ENCODE assay signal across 8 cellular contexts in the genomic region with DNA sequence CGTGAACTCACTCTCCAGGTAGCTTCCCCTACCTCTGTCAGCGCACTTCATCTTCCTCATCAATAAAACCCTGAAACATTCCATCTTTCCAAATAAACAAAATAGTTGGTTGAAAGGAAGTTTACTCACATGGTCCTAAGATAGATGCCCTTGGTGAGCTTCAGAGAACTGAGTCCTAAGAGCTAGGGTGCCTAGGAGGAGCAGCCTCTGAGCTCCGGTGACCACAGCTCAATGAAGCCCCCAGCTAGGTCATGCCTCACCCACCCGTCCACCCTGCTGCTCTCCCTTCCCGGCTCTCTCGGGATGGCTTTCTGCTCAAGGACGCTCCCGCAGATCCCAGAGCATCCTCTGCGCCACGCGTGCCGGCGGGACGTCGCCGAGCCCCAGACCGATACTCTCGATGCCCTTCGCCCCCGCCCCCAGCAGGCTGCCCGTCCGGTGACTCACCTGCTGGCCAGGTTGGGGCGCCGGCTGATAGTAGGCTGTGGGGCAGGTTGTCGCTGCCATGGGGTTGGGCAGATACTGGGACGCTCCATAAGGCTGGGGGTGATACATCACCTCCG. TPM values are rescaled to one million over a fixed set of nuclear protein-coding genes. Genes with fewer than 3 reads are reported as not detected.
DNase-seq lines count a peak whose midpoint lies in the region; FAIRE-seq and TF ChIP-seq lines count a peak whose summit lies in the region.

No MANE protein-coding gene starts in this region.

- peak overlapping the region; percentile 66 for H3K9ac ChIP-seq in endothelial cell of umbilical vein (replicated peaks; ENCODE audit: extremely low read depth, insufficient read depth, low read length)

- no peaks in the 10 kb centered on the region for H3K27me3 Mint-ChIP-seq in Calu3 (ENCODE audit: unreplicated experiment)
- H3K27me3 Mint-ChIP-seq in neural crest cell (ENCODE audit: low read depth): peaks cover 29% of the 10 kb centered on the region
- H3K27me3 Mint-ChIP-seq in CD4-positive, alpha-beta memory T cell: peaks cover 9 to 20% of the 10 kb centered on the region in 2 donors

- POLR2A ChIA-PET in endothelial cell of umbilical vein (lab: Charles Lee): interaction anchor here (1.1 kb wide), 1 partner anchor 99 kb away, joined by 3 read pairs; no protein-coding TSS in a partner anchor
- POLR2A ChIA-PET in CD4-positive, alpha-beta memory T cell (lab: Charles Lee; ENCODE audit: partially characterized antibody): no interaction called here

- TF ChIP-seq POLR2A in endothelial cell of umbilical vein (IDR thresholded peaks at IDR 0.05; ENCODE audit: low read depth, low read length) (no peak), GM12892 (IDR thresholded peaks at IDR 0.05; ENCODE audit: low read depth, low read length) (no peak)

- intact Hi-C loops in Calu3 (cut with micrococcal nuclease; ENCODE audit: unreplicated experiment) (loop anchor here (1.0 to 5.0 kb wide), 3 partner anchors 10 to 203 kb away; no protein-coding TSS in a partner anchor), endothelial cell of umbilical vein (cut with micrococcal nuclease) (no loop called here)
- intact Hi-C loops in CD4-positive, alpha-beta memory T cell (cut with micrococcal nuclease): no loop called here

- peak overlapping the region; percentile 53 for H3K27ac ChIP-seq in endothelial cell of umbilical vein (ENCODE audit: insufficient read depth, low read depth, low read length)
- no peak overlapping the region for H3K27ac ChIP-seq in CD4-positive, alpha-beta memory T cell (ENCODE audit: low read depth, low read length)

- peak overlapping the region; percentile 96 for H3K27ac Mint-ChIP-seq in Calu3 (ENCODE audit: unreplicated experiment)
- H3K27ac Mint-ChIP-seq in neural crest cell (ENCODE audit: unreplicated experiment): no peak overlapping the region
- no peak overlapping the region for H3K27ac Mint-ChIP-seq in CD4-positive, alpha-beta memory T cell

- H3K9me3 ChIP-seq in endothelial cell of umbilical vein (replicated peaks; ENCODE audit: control insufficient read depth, insufficient read depth, low read length): no peaks in the 10 kb centered on the region
- H3K9me3 ChIP-seq in CD4-positive, alpha-beta memory T cell (ENCODE audit: control insufficient read depth in 1 of 2, low read length in 2 of 2): no peaks in the 10 kb centered on the region

- no peaks in the 10 kb centered on the region for H3K9me1 ChIP-seq in endothelial cell of umbilical vein (replicated peaks; ENCODE audit: control insufficient read depth, extremely low read depth, insufficient read depth, low read length)

- peak overlapping the region; percentile 95 for H3K4me3 Mint-ChIP-seq in Calu3 (ENCODE audit: low read depth, unreplicated experiment)
- H3K4me3 Mint-ChIP-seq in neural crest cell: peak overlapping the region; percentile 84
- H3K4me3 Mint-ChIP-seq in CD4-positive, alpha-beta memory T cell: peak overlapping the region in 3 of 8 donors; percentile 7 to 31 (median 10)

- peak; percentile 92 for FAIRE-seq in HTR-8/SVneo (lab: Jason Lieb, UNC)
- FAIRE-seq in endothelial cell of umbilical vein (lab: Jason Lieb, UNC): no peak
- no peak for FAIRE-seq in GM12892 (lab: Jason Lieb, UNC)

- H3K36me3 Mint-ChIP-seq in Calu3 (ENCODE audit: insufficient read depth, unreplicated experiment) (peaks cover 40% of the 10 kb centered on the region), neural crest cell (ENCODE audit: low read depth) (no peaks in the 10 kb centered on the region)
- H3K36me3 Mint-ChIP-seq in CD4-positive, alpha-beta memory T cell: no peaks in the 10 kb centered on the region

- CTCF ChIA-PET in Calu3 (lab: Charles Lee) (interaction anchor here (0.7 to 1.9 kb wide), 3 partner anchors 17 to 93 kb away, joined by 3 to 12 read pairs (median 4); no protein-coding TSS in a partner anchor), endothelial cell of umbilical vein (lab: Charles Lee) (interaction anchor here (0.8 to 1.6 kb wide), 5 partner anchors 14 to 155 kb away, joined by 3 to 6 read pairs (median 3); no protein-coding TSS in a partner anchor)
- CTCF ChIA-PET in CD4-positive, alpha-beta memory T cell (lab: Charles Lee; ENCODE audit: partially characterized antibody): no interaction called here

- TF ChIP-seq CTCF in Calu3 (IDR thresholded peaks at IDR 0.05; ENCODE audit: unreplicated experiment) (no peak), endothelial cell of umbilical vein (IDR thresholded peaks at IDR 0.05; ENCODE audit: extremely low read depth in 1 of 2, insufficient read depth in 1 of 2, low read depth in 1 of 2, low read length in 2 of 2) (no peak), neural crest cell (conservative IDR thresholded peaks at IDR 0.05) (no peak)

- no peaks in the 10 kb centered on the region for H3K9me3 Mint-ChIP-seq in Calu3 (ENCODE audit: low read depth, unreplicated experiment)
- H3K9me3 Mint-ChIP-seq in neural crest cell: no peaks in the 10 kb centered on the region
- peaks cover 0 to 8% (median 0%) of the 10 kb centered on the region in 8 donors for H3K9me3 Mint-ChIP-seq in CD4-positive, alpha-beta memory T cell

- peaks cover 36% of the 10 kb centered on the region for H3K4me1 Mint-ChIP-seq in Calu3 (ENCODE audit: low read depth, unreplicated experiment)
- peaks cover 7% of the 10 kb centered on the region for H3K4me1 Mint-ChIP-seq in neural crest cell
- peaks cover 0 to 2% (median 0%) of the 10 kb centered on the region in 4 donors for H3K4me1 Mint-ChIP-seq in CD4-positive, alpha-beta memory T cell

- peaks cover 0 to 3% of the 10 kb centered on the region in 2 experiments for H3K27me3 ChIP-seq in endothelial cell of umbilical vein (ENCODE audit: control insufficient read depth in 2 of 2, insufficient read depth in 2 of 2, low read length in 2 of 2)
- no peaks in the 10 kb centered on the region for H3K27me3 ChIP-seq in CD4-positive, alpha-beta memory T cell (ENCODE audit: insufficient read depth, low read length)

- peak; percentile 87 for DNase-seq in Calu3
- no peak for DNase-seq in HTR-8/SVneo (ENCODE audit: insufficient read length, low spot score)
- DNase-seq in endothelial cell of umbilical vein (ENCODE audit: low read depth, low spot score): no peak
- peak; percentile 14 for DNase-seq in neural crest cell (ENCODE audit: low read depth, low spot score)
- DNase-seq in CD4-positive, alpha-beta memory T cell: no peak
- no peak for DNase-seq in GM12892 (ENCODE audit: insufficient read length)
- no peak for DNase-seq in NCI-H82 treated with DMSO at 0.1 percent for 48 hours (lab: John Stamatoyannopoulos, UW; ENCODE audit: unreplicated experiment)
- no peak for DNase-seq in GF-D8 (lab: John Stamatoyannopoulos, UW)

- peak overlapping the region; percentile 91 for H2AFZ ChIP-seq in endothelial cell of umbilical vein (ENCODE audit: low read depth, low read length)

- peaks cover 44% of the 10 kb centered on the region for H3K4me1 ChIP-seq in endothelial cell of umbilical vein (ENCODE audit: control insufficient read depth, extremely low read depth, insufficient read depth, low read length)
- no peaks in the 10 kb centered on the region for H3K4me1 ChIP-seq in CD4-positive, alpha-beta memory T cell (ENCODE audit: insufficient read depth, low read length)

- peak overlapping the region; percentile 65 for H3K4me2 ChIP-seq in endothelial cell of umbilical vein (ENCODE audit: insufficient read depth, low read length)

- H4K20me1 ChIP-seq in endothelial cell of umbilical vein (replicated peaks; ENCODE audit: control insufficient read depth, extremely low read depth, insufficient read depth, low read length): no peaks in the 10 kb centered on the region

- BruUV-seq in Calu3 (replicated peaks; lab: Mats Ljungman, UMichigan): no TSS peak
- no TSS peak for BruUV-seq in endothelial cell of umbilical vein (replicated peaks; lab: Mats Ljungman, UMichigan)

- no peaks in the 10 kb centered on the region for H3K36me3 ChIP-seq in endothelial cell of umbilical vein (ENCODE audit: control insufficient read depth in 2 of 2, extremely low read depth in 1 of 2, insufficient read depth in 2 of 2, low read length in 2 of 2)
- no peaks in the 10 kb centered on the region for H3K36me3 ChIP-seq in CD4-positive, alpha-beta memory T cell (ENCODE audit: insufficient read depth, low read length)

- peaks cover 12% of the 10 kb centered on the region for H3K79me2 ChIP-seq in endothelial cell of umbilical vein (ENCODE audit: control insufficient read depth, insufficient read depth, low read length)

- H3K4me3 ChIP-seq in endothelial cell of umbilical vein (replicated peaks in 1 of 3; ENCODE audit: insufficient read depth in 1 of 3, low read depth in 1 of 3, low read length in 3 of 3): peak overlapping the region; percentile 47 to 73 (median 53)
- no peak overlapping the region for H3K4me3 ChIP-seq in CD4-positive, alpha-beta memory T cell (ENCODE audit: low read length in 2 of 2)

- dilution Hi-C loops in endothelial cell of umbilical vein (cut with MboI; ENCODE audit: extremely low pct_ligation_motif_present, low sequenced_read_pairs): no loop called here

TF ChIP-seq in endothelial cell of umbilical vein, 7 proteins besides CTCF, POLR2A, EP300 and RAD21:
- TF ChIP-seq MYC (IDR thresholded peaks at IDR 0.05; ENCODE audit: low read depth, low read length) (no peak), POLR2AphosphoS5 (IDR thresholded peaks at IDR 0.05; ENCODE audit: insufficient read depth, low read depth, low read length) (no peak), GATA2 (IDR thresholded peaks at IDR 0.05; ENCODE audit: insufficient read depth, insufficient read length, low read depth, low read length) (no peak), FOS (IDR thresholded peaks at IDR 0.05; ENCODE audit: borderline replicate concordance, insufficient read depth, low read length) (no peak), EZH2 (IDR thresholded peaks at IDR 0.05; ENCODE audit: borderline replicate concordance, low read depth, low read length, severe bottlenecking) (no peak), JUN (IDR thresholded peaks at IDR 0.05; ENCODE audit: borderline replicate concordance, insufficient read depth, insufficient read length, low read depth) (no peak)
- TF ChIP-seq, protein P1, sequence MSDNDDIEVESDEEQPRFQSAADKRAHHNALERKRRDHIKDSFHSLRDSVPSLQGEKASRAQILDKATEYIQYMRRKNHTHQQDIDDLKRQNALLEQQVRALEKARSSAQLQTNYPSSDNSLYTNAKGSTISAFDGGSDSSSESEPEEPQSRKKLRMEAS (IDR thresholded peaks at IDR 0.05; ENCODE audit: insufficient read depth, insufficient read length): no peak

RNA-seq across cellular contexts. Expression of a gene that starts 0.7 kb away (rescaled TPM):
- total RNA-seq in Calu3 (2022) (40.0 and 48.2 TPM in 2 replicates), endothelial cell of umbilical vein (4.2 and 6.0 TPM in 2 replicates), neural crest cell (3.2 and 6.1 TPM in 2 replicates)
- polyA plus RNA-seq in endothelial cell of umbilical vein: 12.0 and 12.5 TPM in 2 replicates
- polyA plus RNA-seq in endothelial cell of umbilical vein (2011; cell fraction: cytosol; rRNA removed): 2.4 and 2.9 TPM in 2 replicates
- 5.0 and 5.3 TPM in 2 replicates for polyA plus RNA-seq in endothelial cell of umbilical vein (2011; cell fraction: nucleus; rRNA removed)
- 5.8 and 10.1 TPM in 2 replicates for polyA plus RNA-seq in endothelial cell of umbilical vein (2012)
- 15.3 and 20.0 TPM in 2 replicates for polyA minus RNA-seq in endothelial cell of umbilical vein
- 30.7 TPM for polyA minus RNA-seq in endothelial cell of umbilical vein (2011; cell fraction: cytosol; rRNA and poly(A)+ RNA removed)
- polyA minus RNA-seq in endothelial cell of umbilical vein (2011; cell fraction: nucleus; rRNA and poly(A)+ RNA removed): 14.8 and 15.4 TPM in 2 replicates
- total RNA-seq in CD4-positive, alpha-beta memory T cell: not detected
- polyA plus RNA-seq in CD4-positive, alpha-beta memory T cell: not detected
- not detected for polyA plus RNA-seq in GM12892 (2012; ENCODE audit: missing spikeins)

Comparison
In these comparisons a context has a peak if more than half of its experiments do, and no peak if none do; other contexts are left out.
1. DNase-seq: peak in Calu3 (single experiment) and neural crest cell (single experiment); none in HTR-8/SVneo (single experiment), endothelial cell of umbilical vein (single experiment), CD4-positive, alpha-beta memory T cell (0 of 5), GM12892 (single experiment), NCI-H82 treated with DMSO at 0.1 percent for 48 hours (single experiment) and GF-D8 (single experiment).
2. H3K4me3 ChIP-seq: peak in endothelial cell of umbilical vein (3 of 3); none in CD4-positive, alpha-beta memory T cell (0 of 2).